In genomic region chr22:31496007-31496734, GRCh38 we compare ENCODE assay signal across 1 cellular context.
TF ChIP-seq lines count a peak whose summit lies in the region.

Gene SFI1, plus strand, starts transcription at chr22:31496536. Its CDS starts 11,749 bp downstream, at chr22:31508285.

TF ChIP-seq in GM12878, 131 proteins besides CTCF, POLR2A, EP300 and RAD21 (continued from another document and continues in another):
- no peak for TF ChIP-seq HSF1 (IDR thresholded peaks at IDR 0.05; ENCODE audit: low read depth, low read length)
- TF ChIP-seq HCFC1 (IDR thresholded peaks at IDR 0.05; ENCODE audit: low read length): no peak
- peak; percentile 57; the same call in 1 of the 2 replicates for TF ChIP-seq RB1 (IDR thresholded peaks at IDR 0.05; ENCODE audit: borderline replicate concordance)
- peak in 1 of 2 experiments; percentile 71; a peak in 1 of 3 replicates for TF ChIP-seq EGR1 (IDR thresholded peaks at IDR 0.05; ENCODE audit: borderline replicate concordance in 1 of 2, low read depth in 2 of 2, low read length in 2 of 2)
- peak; percentile 78; the same call in 1 of the 2 replicates for TF ChIP-seq PAX5 (IDR thresholded peaks at IDR 0.05; ENCODE audit: borderline replicate concordance, low read depth, low read length)
- TF ChIP-seq TCF3 (IDR thresholded peaks at IDR 0.05; ENCODE audit: borderline replicate concordance, insufficient read depth, low read depth, low read length): peak; percentile 44; the same call in 1 of the 2 replicates
- peak; percentile 93; the same call in 1 of the 2 replicates for TF ChIP-seq NBN (IDR thresholded peaks at IDR 0.05)
- TF ChIP-seq IKZF1 (conservative IDR thresholded peaks at IDR 0.05): peak; percentile 89
- TF ChIP-seq EED (IDR thresholded peaks at IDR 0.05; ENCODE audit: low read depth): peak; percentile 83
- TF ChIP-seq POLR2AphosphoS2 (IDR thresholded peaks at IDR 0.05; ENCODE audit: low read depth, low read length): peak; percentile 55; the same call in 1 of the 2 replicates
- no peak for TF ChIP-seq USF1 (IDR thresholded peaks at IDR 0.05; ENCODE audit: borderline replicate concordance, extremely low read length, insufficient read depth, low read depth, low read length)
- peak; percentile 50 for TF ChIP-seq KLF5 (IDR thresholded peaks at IDR 0.05; ENCODE audit: partially characterized antibody)
- peak; percentile 86 for TF ChIP-seq GATAD2B (conservative IDR thresholded peaks at IDR 0.05; ENCODE audit: low read depth)
- TF ChIP-seq SREBF1 (IDR thresholded peaks at IDR 0.05; ENCODE audit: low read length): no peak
- TF ChIP-seq IRF5 (IDR thresholded peaks at IDR 0.05; ENCODE audit: borderline replicate concordance): no peak
- TF ChIP-seq TCF12 (IDR thresholded peaks at IDR 0.05; ENCODE audit: low read depth, low read length): peak; percentile 43; the same call in 1 of the 2 replicates
- no peak for TF ChIP-seq TCF7 (IDR thresholded peaks at IDR 0.05; ENCODE audit: borderline replicate concordance)
- peak; percentile 36; the same call in 1 of the 2 replicates for TF ChIP-seq FOXM1 (IDR thresholded peaks at IDR 0.05; ENCODE audit: low read depth, low read length)
- TF ChIP-seq YY1 (IDR thresholded peaks at IDR 0.05; ENCODE audit: low read depth, low read length): no peak; the same call in 1 of the 2 replicates
- 0 out of 2 replicates have a peak, but pooled peaks have one; percentile 13 for TF ChIP-seq RFX5 (IDR thresholded peaks at IDR 0.05; ENCODE audit: low read depth, low read length)
- peak; percentile 63 for TF ChIP-seq CREM (IDR thresholded peaks at IDR 0.05; ENCODE audit: low read depth)
- TF ChIP-seq ZNF687 (IDR thresholded peaks at IDR 0.05): peak; percentile 81; the same call in 1 of the 2 replicates
- no peak for TF ChIP-seq NR2C1 (IDR thresholded peaks at IDR 0.05)
- TF ChIP-seq MEF2B (IDR thresholded peaks at IDR 0.05; ENCODE audit: partially characterized antibody, poor library complexity, severe bottlenecking): peak; percentile 48
- TF ChIP-seq RAD51 (IDR thresholded peaks at IDR 0.05): no peak
- peak; percentile 85 for TF ChIP-seq NRF1 (conservative IDR thresholded peaks at IDR 0.05; ENCODE audit: low read depth, low read length)
- peak; percentile 95 for TF ChIP-seq MXI1 (IDR thresholded peaks at IDR 0.05; ENCODE audit: low read depth, low read length)
- no peak; the same call in 1 of the 2 replicates for TF ChIP-seq TBL1XR1 (IDR thresholded peaks at IDR 0.05; ENCODE audit: low read depth, low read length)
- no peak for TF ChIP-seq BCL11A (IDR thresholded peaks at IDR 0.05; ENCODE audit: low read depth, low read length)
- no peak; the same call in 1 of the 2 replicates for TF ChIP-seq RCOR1 (conservative IDR thresholded peaks at IDR 0.05; ENCODE audit: low read depth, low read length)
- TF ChIP-seq PAX8 (IDR thresholded peaks at IDR 0.05): 0 out of 2 replicates have a peak, but pooled peaks have one; percentile 70
- TF ChIP-seq CHD1 (IDR thresholded peaks at IDR 0.05; ENCODE audit: low read depth, low read length): no peak
- peak; percentile 31 for TF ChIP-seq SMAD1 (IDR thresholded peaks at IDR 0.05; ENCODE audit: low read depth, partially characterized antibody)
- TF ChIP-seq ZZZ3 (IDR thresholded peaks at IDR 0.05; ENCODE audit: control insufficient read depth, insufficient read length, low read depth): no peak
- TF ChIP-seq ZNF207 (IDR thresholded peaks at IDR 0.05; ENCODE audit: borderline replicate concordance): no peak
- TF ChIP-seq ZBTB11 (CRISPR knock-in tag; IDR thresholded peaks at IDR 0.05): no peak
- peak; percentile 87 for TF ChIP-seq BMI1 (IDR thresholded peaks at IDR 0.05; ENCODE audit: borderline replicate concordance)
- TF ChIP-seq ZBTB40 (IDR thresholded peaks at IDR 0.05; ENCODE audit: borderline replicate concordance): peak; percentile 64; the same call in 1 of the 2 replicates
- peak; percentile 72 for TF ChIP-seq MAX (IDR thresholded peaks at IDR 0.05; ENCODE audit: low read depth, low read length)
- TF ChIP-seq GABPA (IDR thresholded peaks at IDR 0.05; ENCODE audit: low read depth): peak; percentile 66; the same call in 1 of the 2 replicates
- TF ChIP-seq IRF3 (IDR thresholded peaks at IDR 0.05): no peak
- no peak for TF ChIP-seq ZNF24 (IDR thresholded peaks at IDR 0.05)
- peak; percentile 25; the same call in 1 of the 2 replicates for TF ChIP-seq NFIC (IDR thresholded peaks at IDR 0.05; ENCODE audit: low read depth, low read length)
- TF ChIP-seq CBX3 (IDR thresholded peaks at IDR 0.05; ENCODE audit: borderline replicate concordance, low read depth): no peak
- TF ChIP-seq RELB (IDR thresholded peaks at IDR 0.05; ENCODE audit: low read depth): peak; percentile 62; the same call in 1 of the 2 replicates
- peak; percentile 57 for TF ChIP-seq ATF7 (IDR thresholded peaks at IDR 0.05; ENCODE audit: low read depth)
- no peak for TF ChIP-seq TARDBP (IDR thresholded peaks at IDR 0.05; ENCODE audit: borderline replicate concordance)
